In genomic region chr17:82157046-82158035, GRCh38 we compare ENCODE assay signal across 29 cellular contexts.
"Had no signal": no experiment of that assay in that cellular context is flagged by ENCODE, and none has a peak within 500 bp of the region (broad histone marks: within the 10 kb centered on the region; RNA-seq: fewer than 3 reads in every experiment).

No MANE protein-coding gene starts in this region.

- H3K4me3 ChIP-seq: adrenal gland, ascending aorta, cardiac muscle cell, colonic mucosa, left lung, lower lobe of right lung, pancreas, right atrium auricular region, smooth muscle cell, suprapubic skin, tibial artery had no signal

- H3K27ac Mint-ChIP-seq: activated naive CD4-positive, alpha-beta T cell treated with anti-CD3 and anti-CD28 coated beads for 36 hours; activated naive CD8-positive, alpha-beta T cell treated with anti-CD3 and anti-CD28 coated beads for 36 hours; activated T-helper 1 cell treated with anti-CD3 and anti-CD28 coated beads, Interleukin-12 subunit alpha, Interleukin-12 subunit beta, Interleukin-2, Interleukin-4 antibody, amounts not matched to agents 30 ng/mL and 10 ng/mL and 1 ng/mL, durations not matched to agents 14 hours and 24 hours and 36 hours; natural killer cell treated with Interleukin-12 subunit alpha and Interleukin-12 subunit beta and Interleukin-15 and Interleukin-18, amount 100 ng/mL, for 72 hours; T-helper 1 cell treated with Interleukin-12 subunit alpha and Interleukin-12 subunit beta and Interleukin-4 antibody, amounts not matched to agents 30 μg/mL and 1 μg/mL, for 36 hours had no signal

- H3K36me3 Mint-ChIP-seq: natural killer cell treated with Interleukin-12 subunit alpha and Interleukin-12 subunit beta and Interleukin-15 and Interleukin-18, amount 100 ng/mL, for 72 hours had no signal

- H3K4me2 ChIP-seq: smooth muscle cell had no signal

- H3K4me3 Mint-ChIP-seq: activated naive CD4-positive, alpha-beta T cell treated with anti-CD3 and anti-CD28 coated beads for 36 hours; activated naive CD8-positive, alpha-beta T cell treated with anti-CD3 and anti-CD28 coated beads for 36 hours; activated T-helper 1 cell treated with anti-CD3 and anti-CD28 coated beads, Interleukin-12 subunit alpha, Interleukin-12 subunit beta, Interleukin-2, Interleukin-4 antibody, amounts not matched to agents 30 ng/mL and 10 ng/mL and 1 ng/mL, durations not matched to agents 14 hours and 24 hours and 36 hours; brain; natural killer cell treated with Interleukin-12 subunit alpha and Interleukin-12 subunit beta and Interleukin-15 and Interleukin-18, amount 100 ng/mL, for 72 hours; T-helper 1 cell treated with Interleukin-12 subunit alpha and Interleukin-12 subunit beta and Interleukin-4 antibody, amounts not matched to agents 30 μg/mL and 1 μg/mL, for 36 hours had no signal

- DNase-seq: activated CD4-positive, alpha-beta T cell treated with anti-CD3 and anti-CD28 coated beads for 4 hours; activated CD4-positive, alpha-beta T cell treated with anti-CD3 and anti-CD28 coated beads, Interleukin-2, amount 50 U/mL, for 48 hours; activated CD8-positive, alpha-beta memory T cell treated with anti-CD3 and anti-CD28 coated beads, Interleukin-2, amount 50 U/mL, for 4 hours; activated effector memory CD4-positive, alpha-beta T cell treated with anti-CD3 and anti-CD28 coated beads, Interleukin-2, amount 50 U/mL, for 16 hours; activated naive CD4-positive, alpha-beta T cell treated with anti-CD3 and anti-CD28 coated beads for 36 hours; activated naive CD8-positive, alpha-beta T cell treated with anti-CD3 and anti-CD28 coated beads for 36 hours; activated T-cell treated with anti-CD3 and anti-CD28 coated beads, Interleukin-2, amount 50 U/mL, for 1 hour; adrenal gland; cerebellar nuclear complex; colonic mucosa; effector CD8-positive, alpha-beta T cell; left lung; lower lobe of right lung; mesendoderm; nucleus accumbens; pancreas; stimulated activated naive CD4-positive, alpha-beta T cell; T-helper 9 cell; tibial artery had no signal

- H3K9me3 ChIP-seq: adrenal gland, ascending aorta, colonic mucosa, left lung, lower lobe of right lung, pancreas, right atrium auricular region, suprapubic skin, tibial artery had no signal

- H3K36me3 ChIP-seq: colonic mucosa, right atrium auricular region had no signal

- H3K27me3 ChIP-seq: adrenal gland, ascending aorta, cardiac muscle cell, colonic mucosa, left lung, pancreas, right atrium auricular region, suprapubic skin, tibial artery had no signal

- H3K27me3 Mint-ChIP-seq: activated naive CD8-positive, alpha-beta T cell treated with anti-CD3 and anti-CD28 coated beads for 36 hours; brain; natural killer cell treated with Interleukin-12 subunit alpha and Interleukin-12 subunit beta and Interleukin-15 and Interleukin-18, amount 100 ng/mL, for 72 hours had no signal

- H3K27ac ChIP-seq: adrenal gland, ascending aorta, cardiac muscle cell, colonic mucosa, left lung, lower lobe of right lung, pancreas, right atrium auricular region, suprapubic skin, tibial artery, VCaP had no signal

- H3K4me1 ChIP-seq: adrenal gland, ascending aorta, colonic mucosa, pancreas, right atrium auricular region had no signal

- ATAC-seq: left lung; lower lobe of right lung; natural killer cell treated with Interleukin-12 subunit alpha and Interleukin-12 subunit beta and Interleukin-15 and Interleukin-18, amount 100 ng/mL, for 72 hours; pancreas had no signal

- H3K9me3 Mint-ChIP-seq: activated naive CD4-positive, alpha-beta T cell treated with anti-CD3 and anti-CD28 coated beads for 36 hours; activated naive CD8-positive, alpha-beta T cell treated with anti-CD3 and anti-CD28 coated beads for 36 hours; activated T-helper 1 cell treated with anti-CD3 and anti-CD28 coated beads, Interleukin-12 subunit alpha, Interleukin-12 subunit beta, Interleukin-2, Interleukin-4 antibody, amounts not matched to agents 30 ng/mL and 10 ng/mL and 1 ng/mL, durations not matched to agents 14 hours and 24 hours and 36 hours; brain; natural killer cell treated with Interleukin-12 subunit alpha and Interleukin-12 subunit beta and Interleukin-15 and Interleukin-18, amount 100 ng/mL, for 72 hours; T-helper 1 cell treated with Interleukin-12 subunit alpha and Interleukin-12 subunit beta and Interleukin-4 antibody, amounts not matched to agents 30 μg/mL and 1 μg/mL, for 36 hours had no signal
